ENCODE assay signal across 19 cellular contexts in genomic region chr1:84634536-84635205, GRCh38. TPM values are rescaled to one million over a fixed set of nuclear protein-coding genes. Genes with fewer than 3 reads are reported as not detected.
DNase-seq lines count a peak whose midpoint lies in the region; ATAC-seq and TF ChIP-seq lines count a peak whose summit lies in the region.
"Had no signal": no experiment of that assay in that cellular context is flagged by ENCODE, and none has a peak within 500 bp of the region (broad histone marks: within the 10 kb centered on the region; RNA-seq: fewer than 3 reads in every experiment).

No MANE protein-coding gene starts in this region.

- no peak for DNase-seq in stimulated activated naive CD8-positive, alpha-beta T cell treated with anti-CD3 and anti-CD28 coated beads, Interleukin-15, Interleukin-2, amounts not matched to agents 100 U/mL and 50 U/mL, for 24 hours
- DNase-seq in stimulated activated naive CD8-positive, alpha-beta T cell treated with anti-CD3 and anti-CD28 coated beads, Interleukin-15, amount 100 ng/mL, for 72 hours: no peak
- DNase-seq in choroid plexus epithelial cell (ENCODE audit: low read depth): peak; percentile 13
- peak; percentile 64 for DNase-seq in kidney glomerular epithelial cell (lab: John Stamatoyannopoulos, UW)
- DNase-seq in type B pancreatic cell (ENCODE audit: extremely low spot score, unreplicated experiment): no peak
- no peak for DNase-seq in NCI-H1417 (lab: John Stamatoyannopoulos, UW)
- DNase-seq in GM13976 (ENCODE audit: low spot score): no peak
- DNase-seq in GF-D8 (lab: John Stamatoyannopoulos, UW): no peak
- DNase-seq: activated CD4-positive, alpha-beta T cell treated with anti-CD3 and anti-CD28 coated beads, Interleukin-2, amount 50 U/mL, for 1 hour; activated T-cell treated with anti-CD3 and anti-CD28 coated beads for 4 hours; CD4-positive, alpha-beta memory T cell; glutamatergic neuron; immature natural killer cell; NCI-H2081; NCI-H748 treated with DMSO at 0.1 percent for 48 hours; nucleus accumbens; sigmoid colon; stimulated activated CD4-positive, alpha-beta T cell treated with anti-CD3 and anti-CD28 coated beads, Interleukin-2, amount 100 ng/mL, for 48 hours had no signal

- H3K36me3 Mint-ChIP-seq in type B pancreatic cell: no peaks in the 10 kb centered on the region
- H3K36me3 Mint-ChIP-seq: activated naive CD4-positive, alpha-beta T cell treated with anti-CD3 and anti-CD28 coated beads, Interleukin-2, amount 50 U/mL, for 72 hours; CD4-positive, alpha-beta memory T cell had no signal

- peaks cover 17% of the 10 kb centered on the region for H3K27me3 Mint-ChIP-seq in stimulated activated naive CD8-positive, alpha-beta T cell treated with anti-CD3 and anti-CD28 coated beads, Interleukin-15, amount 100 ng/mL, for 72 hours
- H3K27me3 Mint-ChIP-seq in type B pancreatic cell: no peaks in the 10 kb centered on the region

- in situ Hi-C loops in GM13976 (cut with MboI; ENCODE audit: low sequenced_read_pairs, unreplicated experiment): loop anchor here (25.0 kb wide), 1 partner anchor 497 kb away; the partner anchor contains the start of gene PRKACB

- peak; percentile 34 for ATAC-seq in stimulated activated naive CD8-positive, alpha-beta T cell treated with anti-CD3 and anti-CD28 coated beads, Interleukin-15, Interleukin-2, amounts not matched to agents 100 U/mL and 50 U/mL, for 24 hours
- no peak for ATAC-seq in stimulated activated naive CD8-positive, alpha-beta T cell treated with anti-CD3 and anti-CD28 coated beads, Interleukin-15, amount 100 ng/mL, for 72 hours
- ATAC-seq: activated naive CD4-positive, alpha-beta T cell treated with anti-CD3 and anti-CD28 coated beads, Interleukin-2, amount 50 U/mL, for 72 hours had no signal

- H3K27ac Mint-ChIP-seq in stimulated activated naive CD8-positive, alpha-beta T cell treated with anti-CD3 and anti-CD28 coated beads, Interleukin-15, amount 100 ng/mL, for 72 hours: no peak overlapping the region
- peak overlapping the region; percentile 39 for H3K27ac Mint-ChIP-seq in type B pancreatic cell
- H3K27ac Mint-ChIP-seq: CD4-positive, alpha-beta memory T cell; immature natural killer cell had no signal

- no peak overlapping the region for H3K4me3 ChIP-seq in choroid plexus epithelial cell (ENCODE audit: low read depth, low read length)
- H3K4me3 ChIP-seq: sigmoid colon had no signal

- peaks cover 12% of the 10 kb centered on the region for H3K4me1 Mint-ChIP-seq in stimulated activated naive CD8-positive, alpha-beta T cell treated with anti-CD3 and anti-CD28 coated beads, Interleukin-15, amount 100 ng/mL, for 72 hours
- peaks cover 24% of the 10 kb centered on the region for H3K4me1 Mint-ChIP-seq in type B pancreatic cell (ENCODE audit: unreplicated experiment)
- H3K4me1 Mint-ChIP-seq: immature natural killer cell had no signal

- H3K9me3 Mint-ChIP-seq in stimulated activated naive CD8-positive, alpha-beta T cell treated with anti-CD3 and anti-CD28 coated beads, Interleukin-15, amount 100 ng/mL, for 72 hours: no peaks in the 10 kb centered on the region
- H3K9me3 Mint-ChIP-seq in type B pancreatic cell: peaks cover 4% of the 10 kb centered on the region
- H3K9me3 Mint-ChIP-seq: activated naive CD4-positive, alpha-beta T cell treated with anti-CD3 and anti-CD28 coated beads, Interleukin-2, amount 50 U/mL, for 72 hours; CD4-positive, alpha-beta memory T cell; immature natural killer cell had no signal

- TF ChIP-seq CTCF in choroid plexus epithelial cell (conservative IDR thresholded peaks at IDR 0.05; ENCODE audit: low read depth, low read length): no peak
- no peak for TF ChIP-seq CTCF in type B pancreatic cell (conservative IDR thresholded peaks at IDR 0.05)
- TF ChIP-seq CTCF in GM13976 (IDR thresholded peaks at IDR 0.05; ENCODE audit: borderline replicate concordance, control extremely low read depth, extremely low read depth, insufficient read depth, missing control alignments): no peak

- no peak overlapping the region for H3K4me3 Mint-ChIP-seq in stimulated activated naive CD8-positive, alpha-beta T cell treated with anti-CD3 and anti-CD28 coated beads, Interleukin-15, amount 100 ng/mL, for 72 hours
- peak overlapping the region; percentile 48 for H3K4me3 Mint-ChIP-seq in type B pancreatic cell
- H3K4me3 Mint-ChIP-seq: CD4-positive, alpha-beta memory T cell; immature natural killer cell had no signal

RNA-seq across cellular contexts. Expression of gene SSX2IP, which starts 55.6 kb away (rescaled TPM):
- total RNA-seq in type B pancreatic cell (ENCODE audit: low replicate concordance): 22.2 and 34.0 TPM in 2 replicates

Comparison
In these comparisons a context has a peak if more than half of its experiments do, and no peak if none do; other contexts are left out.
1. DNase-seq: peak in choroid plexus epithelial cell (single experiment) and kidney glomerular epithelial cell (single experiment); none in stimulated activated naive CD8-positive, alpha-beta T cell treated with anti-CD3 and anti-CD28 coated beads, Interleukin-15, Interleukin-2, amounts not matched to agents 100 U/mL and 50 U/mL, for 24 hours (single experiment), stimulated activated naive CD8-positive, alpha-beta T cell treated with anti-CD3 and anti-CD28 coated beads, Interleukin-15, amount 100 ng/mL, for 72 hours (0 of 2), type B pancreatic cell (single experiment), NCI-H1417 (0 of 3), GM13976 (single experiment) and GF-D8 (single experiment).